8 cellular contexts compared by ENCODE assay signal in genomic region chr9:135500525-135501260, GRCh38. TPM values are rescaled to one million over a fixed set of nuclear protein-coding genes. Genes with fewer than 3 reads are reported as not detected.
DNase-seq lines count a peak whose midpoint lies in the region; ATAC-seq and TF ChIP-seq lines count a peak whose summit lies in the region.

Gene MRPS2 (plus strand): TSS chr9:135500682. CDS start chr9:135500711, 29 bp downstream.

- intact Hi-C loops in dendritic cell treated with granulocyte-macrophage colony-stimulating factor and Interleukin-4, amounts not matched to agents 40 ng/mL and 50 ng/mL, for 4 days (cut with micrococcal nuclease) = no loop called here

- no peaks in the 10 kb centered on the region for H3K27me3 ChIP-seq in liver (ENCODE audit: control insufficient read depth in 4 of 4, insufficient read depth in 4 of 4, low read length in 3 of 4)

- H3K27ac ChIP-seq in liver (ENCODE audit: low read depth in 1 of 2, low read length in 2 of 2) = peak within 1 kb of the TSS; percentile 43 to 82

- peak within 1 kb of the TSS; percentile 98 for H3K4me3 Mint-ChIP-seq in dendritic cell treated with granulocyte-macrophage colony-stimulating factor and Interleukin-4, amounts not matched to agents 40 ng/mL and 50 ng/mL, for 4 days

- peaks cover 49% of the 10 kb centered on the region for H3K36me3 Mint-ChIP-seq in dendritic cell treated with granulocyte-macrophage colony-stimulating factor and Interleukin-4, amounts not matched to agents 40 ng/mL and 50 ng/mL, for 4 days (ENCODE audit: low read depth)

- under 1% methylated on average over 92 of the region's 92 CpGs for WGBS in liver

- peaks cover 3 to 23% (median 9%) of the 10 kb centered on the region in 4 donors for H3K36me3 ChIP-seq in liver (ENCODE audit: control insufficient read depth in 4 of 4, insufficient read depth in 3 of 4, low read depth in 1 of 4, low read length in 3 of 4)

- peak; percentile 79 for ATAC-seq in HG03108 (IDR thresholded peaks at IDR 0.05; ENCODE audit: unreplicated experiment)

- TF ChIP-seq CTCF in AG04449 (IDR thresholded peaks at IDR 0.05; ENCODE audit: insufficient read depth, low read length, missing control alignments) = peak; percentile 99
- TF ChIP-seq CTCF in liver (IDR thresholded peaks at IDR 0.05; ENCODE audit: low read depth, low read length, missing input control) = peak; percentile 87

- no peaks in the 10 kb centered on the region for H3K9me3 ChIP-seq in liver (ENCODE audit: control insufficient read depth in 4 of 4, low read length in 3 of 4)

- CTCF ChIA-PET in AG04449 (lab: Yijun Ruan, JAX) = interaction anchor here (0.6 to 3.2 kb wide), 6 partner anchors 8 to 98 kb away, joined by 3 to 11 read pairs (median 6); no protein-coding TSS in a partner anchor

- H3K4me3 ChIP-seq in AG04449 (ENCODE audit: low read depth, low read length) = peak within 1 kb of the TSS; percentile 80
- H3K4me3 ChIP-seq in liver (ENCODE audit: low read depth in 1 of 3, low read length in 3 of 3) = peak within 1 kb of the TSS; percentile 76 to 84 (median 80)

- H3K9ac ChIP-seq in liver (ENCODE audit: low read depth in 1 of 2, low read length in 2 of 2) = peak within 1 kb of the TSS; percentile 20 to 42

- POLR2A ChIA-PET in AG04449 (lab: Yijun Ruan, JAX) = no interaction called here

- H3K27me3 Mint-ChIP-seq in dendritic cell treated with granulocyte-macrophage colony-stimulating factor and Interleukin-4, amounts not matched to agents 40 ng/mL and 50 ng/mL, for 4 days = peaks cover 20% of the 10 kb centered on the region

- no peaks in the 10 kb centered on the region for H3K9me3 Mint-ChIP-seq in dendritic cell treated with granulocyte-macrophage colony-stimulating factor and Interleukin-4, amounts not matched to agents 40 ng/mL and 50 ng/mL, for 4 days

- TF ChIP-seq POLR2A in GM18526 (IDR thresholded peaks at IDR 0.05; ENCODE audit: extremely low read depth, insufficient read length) = peak; percentile 82

- peak within 1 kb of the TSS; percentile 92 for H3K27ac Mint-ChIP-seq in dendritic cell treated with granulocyte-macrophage colony-stimulating factor and Interleukin-4, amounts not matched to agents 40 ng/mL and 50 ng/mL, for 4 days

- H3K4me1 Mint-ChIP-seq in dendritic cell treated with granulocyte-macrophage colony-stimulating factor and Interleukin-4, amounts not matched to agents 40 ng/mL and 50 ng/mL, for 4 days (ENCODE audit: low read depth) = peaks cover 33% of the 10 kb centered on the region

- H3K4me1 ChIP-seq in liver (ENCODE audit: control insufficient read depth in 4 of 4, insufficient read depth in 4 of 4, low read length in 3 of 4) = peaks cover 6 to 35% (median 23%) of the 10 kb centered on the region in 4 donors

- TF ChIP-seq RAD21 in liver (IDR thresholded peaks at IDR 0.05) = peak in 1 of 2 donors; percentile 58

- DNase-seq in AG04449 (ENCODE audit: low read depth, low spot score) (no peak), NCI-H446 treated with DMSO at 0.1 percent for 48 hours (lab: John Stamatoyannopoulos, UW) (peak; percentile 40)
- peak; percentile 79 for DNase-seq in activated CD4-positive, alpha-beta T cell treated with anti-CD3 and anti-CD28 coated beads, Interleukin-2, amount 50 U/mL, for 1 hour
- peak; percentile 84 for DNase-seq in stimulated activated CD4-positive, alpha-beta T cell treated with anti-CD3 and anti-CD28 coated beads, Interleukin-4, amount 100 ng/mL, for 1 hour

TF ChIP-seq in liver, 16 proteins besides CTCF, POLR2A, EP300 and RAD21:
- TF ChIP-seq HNF4G (IDR thresholded peaks at IDR 0.05) = no peak
- peak; percentile 22 for TF ChIP-seq FOXA1 (IDR thresholded peaks at IDR 0.05)
- no peak for TF ChIP-seq ZBTB33 (IDR thresholded peaks at IDR 0.05)
- peak in 1 of 2 donors; percentile 56 for TF ChIP-seq GABPA (IDR thresholded peaks at IDR 0.05 in 1 of 2, conservative IDR thresholded peaks at IDR 0.05 in 1 of 2)
- TF ChIP-seq REST (IDR thresholded peaks at IDR 0.05) = peak; percentile 49
- TF ChIP-seq EGR1 (IDR thresholded peaks at IDR 0.05; ENCODE audit: low read depth in 2 of 2) = peak; percentile 76 to 78
- TF ChIP-seq YY1 (IDR thresholded peaks at IDR 0.05) = peak; percentile 62

RNA-seq across cellular contexts. Expression of gene MRPS2, which starts in this region (rescaled TPM):
- 10 to 100 TPM; 10.9 to 13.1 TPM for total RNA-seq in liver
- polyA plus RNA-seq in liver = 10 to 100 TPM; 49.9 to 71.8 TPM
